ENCODE assay signal across 9 cellular contexts in the genomic region with DNA sequence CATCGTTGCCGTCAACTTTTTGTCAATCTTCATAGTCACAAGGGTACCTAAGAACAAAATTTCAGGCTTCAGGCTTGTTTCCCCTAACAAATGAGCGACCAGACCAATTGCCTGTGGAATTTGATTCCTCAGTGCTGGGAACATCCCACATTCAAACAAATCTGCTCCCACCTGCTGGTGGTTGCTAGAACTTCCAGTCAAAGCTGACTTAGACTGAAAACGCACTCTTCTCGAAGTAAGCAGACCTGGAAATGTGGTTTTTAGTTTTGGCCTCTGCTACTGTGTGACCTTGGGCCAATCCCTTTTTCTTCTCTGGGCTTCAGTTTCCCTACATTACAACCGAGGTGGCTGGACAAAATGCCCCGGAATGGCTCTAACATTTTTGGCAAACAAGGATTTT. TPM values are rescaled to one million over a fixed set of nuclear protein-coding genes. Genes with fewer than 3 reads are reported as not detected.
DNase-seq lines count a peak whose midpoint lies in the region; TF ChIP-seq lines count a peak whose summit lies in the region.
"Had no signal": no experiment of that assay in that cellular context is flagged by ENCODE, and none has a peak within 500 bp of the region (broad histone marks: within the 10 kb centered on the region; RNA-seq: fewer than 3 reads in every experiment).

No MANE protein-coding gene starts in this region.

- no peak overlapping the region for H3K23ac ChIP-seq in mesenchymal stem cell (ENCODE audit: low read length in 2 of 2)

- no peak overlapping the region for H2BK120ac ChIP-seq in mesenchymal stem cell (ENCODE audit: low read depth, low read length)

- peaks cover 32% of the 10 kb centered on the region for H3K27me3 Mint-ChIP-seq in activated CD4-positive, alpha-beta T cell treated with anti-CD3 and anti-CD28 coated beads, Interleukin-2, amount 10 ng/mL, durations not matched to agents 7 days and 5 days

- in situ Hi-C loops in Caki2 (cut with HindIII; ENCODE audit: low pct_unique_long_range_greater_than_20kb, low sequenced_read_pairs) (no loop called here), T47D (cut with HindIII; ENCODE audit: low pct_unique_long_range_greater_than_20kb, low sequenced_read_pairs) (no loop called here)

- H3K36me3 Mint-ChIP-seq in activated CD4-positive, alpha-beta T cell treated with anti-CD3 and anti-CD28 coated beads, Interleukin-2, amount 10 ng/mL, durations not matched to agents 7 days and 5 days (ENCODE audit: low read depth): no peaks in the 10 kb centered on the region
- H3K36me3 Mint-ChIP-seq: IgD-negative memory B cell had no signal

- H3K79me1 ChIP-seq in mesenchymal stem cell (replicated peaks; ENCODE audit: low read length, poor library complexity, severe bottlenecking): no peaks in the 10 kb centered on the region

- H3K18ac ChIP-seq in mesenchymal stem cell (ENCODE audit: low read depth in 1 of 2, low read length in 2 of 2): no peak overlapping the region

- no peak overlapping the region for H3K9ac ChIP-seq in mesenchymal stem cell (ENCODE audit: low read length)

- H3K4me2 ChIP-seq in mesenchymal stem cell (ENCODE audit: low read length, poor library complexity, severe bottlenecking): no peak overlapping the region

- H3K9me3 Mint-ChIP-seq in activated CD4-positive, alpha-beta T cell treated with anti-CD3 and anti-CD28 coated beads, Interleukin-2, amount 10 ng/mL, durations not matched to agents 7 days and 5 days: no peaks in the 10 kb centered on the region
- H3K9me3 Mint-ChIP-seq: IgD-negative memory B cell had no signal

- H3K4me1 ChIP-seq in mesenchymal stem cell (ENCODE audit: control insufficient read depth, insufficient read depth, low read depth, low read length): no peaks in the 10 kb centered on the region

- no peak overlapping the region for H4K8ac ChIP-seq in mesenchymal stem cell (ENCODE audit: low read length)

- no peak overlapping the region for H3K4me3 Mint-ChIP-seq in activated CD4-positive, alpha-beta T cell treated with anti-CD3 and anti-CD28 coated beads, Interleukin-2, amount 10 ng/mL, durations not matched to agents 7 days and 5 days
- H3K4me3 Mint-ChIP-seq: IgD-negative memory B cell had no signal

- no peak overlapping the region for H2AFZ ChIP-seq in mesenchymal stem cell (ENCODE audit: low read depth, low read length)

- H2BK15ac ChIP-seq in mesenchymal stem cell (ENCODE audit: low read depth, poor library complexity, severe bottlenecking): no peak overlapping the region

- 9% methylated on average over 7 of the region's 7 CpGs for WGBS in mesenchymal stem cell

- no peak overlapping the region for H3K27ac Mint-ChIP-seq in activated CD4-positive, alpha-beta T cell treated with anti-CD3 and anti-CD28 coated beads, Interleukin-2, amount 10 ng/mL, durations not matched to agents 7 days and 5 days

- no peak overlapping the region for H2AK5ac ChIP-seq in mesenchymal stem cell (ENCODE audit: low read length, severe bottlenecking)

- peak; percentile 44 for TF ChIP-seq CTCF in GM20000 (IDR thresholded peaks at IDR 0.05; ENCODE audit: extremely low read depth, missing control alignments)

- no peaks in the 10 kb centered on the region for H3K4me1 Mint-ChIP-seq in activated CD4-positive, alpha-beta T cell treated with anti-CD3 and anti-CD28 coated beads, Interleukin-2, amount 10 ng/mL, durations not matched to agents 7 days and 5 days

- CTCF ChIA-PET in activated CD4-positive, alpha-beta T cell treated with anti-CD3 and anti-CD28 coated beads, Interleukin-2, amount 10 ng/mL, durations not matched to agents 7 days and 5 days (lab: Charles Lee): no interaction called here

- no peak overlapping the region for H2BK12ac ChIP-seq in mesenchymal stem cell (ENCODE audit: low read length in 2 of 2)

- peaks cover 20 to 71% of the 10 kb centered on the region in 2 experiments for H3K27me3 ChIP-seq in mesenchymal stem cell (ENCODE audit: control insufficient read depth in 1 of 2, insufficient read depth in 1 of 2, low read length in 2 of 2)

- no peak overlapping the region for H3K14ac ChIP-seq in mesenchymal stem cell (ENCODE audit: low read length in 2 of 2)

- H2BK5ac ChIP-seq in mesenchymal stem cell (ENCODE audit: low read depth, low read length, poor library complexity, severe bottlenecking): no peak overlapping the region

- no peak overlapping the region for H4K91ac ChIP-seq in mesenchymal stem cell (ENCODE audit: low read length)

- POLR2A ChIA-PET in activated CD4-positive, alpha-beta T cell treated with anti-CD3 and anti-CD28 coated beads, Interleukin-2, amount 10 ng/mL, durations not matched to agents 7 days and 5 days (lab: Charles Lee): no interaction called here

- H3K27ac ChIP-seq in mesenchymal stem cell (ENCODE audit: low read length, poor library complexity, severe bottlenecking): no peak overlapping the region

- H3K36me3 ChIP-seq in mesenchymal stem cell (ENCODE audit: control insufficient read depth in 1 of 2, insufficient read depth in 2 of 2, low read depth in 1 of 2, low read length in 2 of 2): no peaks in the 10 kb centered on the region

- no peak overlapping the region for H3K4ac ChIP-seq in mesenchymal stem cell (ENCODE audit: low read depth in 1 of 2, low read length in 2 of 2)

- no peaks in the 10 kb centered on the region for H3K9me3 ChIP-seq in mesenchymal stem cell (ENCODE audit: control insufficient read depth, low read length)

- DNase-seq in Caki2 (ENCODE audit: low read depth) (peak; percentile 35), GM20000 (ENCODE audit: low spot score) (no peak), NCI-H226 (peak; percentile 3), T47D (ENCODE audit: low read depth in 1 of 2, low spot score in 1 of 2) (peak; percentile 9 to 59), mesenchymal stem cell (peak; percentile 12)
- no peak for DNase-seq in stimulated activated CD4-positive, alpha-beta T cell treated with anti-CD3 and anti-CD28 coated beads, Interleukin-4, amount 100 ng/mL, for 4 hours
- DNase-seq in stimulated activated CD4-positive, alpha-beta T cell treated with anti-CD3 and anti-CD28 coated beads, Interleukin-4, amount 100 ng/mL, for 24 hours: no peak
- no peak for DNase-seq in activated CD4-positive, alpha-beta T cell treated with anti-CD3 and anti-CD28 coated beads, Interleukin-2, amount 10 ng/mL, durations not matched to agents 7 days and 5 days

- H3K4me3 ChIP-seq in mesenchymal stem cell (ENCODE audit: insufficient read depth in 1 of 2, low read depth in 1 of 2, low read length in 2 of 2): no peak overlapping the region

RNA-seq across cellular contexts. Expression of a gene that starts 1.8 kb away (rescaled TPM):
- 0.30 and 0.81 TPM in 2 replicates for total RNA-seq in Caki2 (2014; rRNA removed; shearing (Covaris generic); ENCODE audit: low replicate concordance)
- not detected for polyA plus RNA-seq in mesenchymal stem cell (2013, experiment 1 of 2)
- not detected for polyA plus RNA-seq in mesenchymal stem cell (2013, experiment 2 of 2)
- not detected for total RNA-seq in activated CD4-positive, alpha-beta T cell treated with anti-CD3 and anti-CD28 coated beads, Interleukin-2, amount 10 ng/mL, durations not matched to agents 7 days and 5 days
- polyA plus RNA-seq: IgD-negative memory B cell had no signal

Comparison
In these comparisons a context has a peak if more than half of its experiments do, and no peak if none do; other contexts are left out.
1. DNase-seq: peak in Caki2 (single experiment), NCI-H226 (single experiment), T47D (2 of 2) and mesenchymal stem cell (single experiment); none in GM20000 (single experiment), stimulated activated CD4-positive, alpha-beta T cell treated with anti-CD3 and anti-CD28 coated beads, Interleukin-4, amount 100 ng/mL, for 4 hours (0 of 2), stimulated activated CD4-positive, alpha-beta T cell treated with anti-CD3 and anti-CD28 coated beads, Interleukin-4, amount 100 ng/mL, for 24 hours (single experiment) and activated CD4-positive, alpha-beta T cell treated with anti-CD3 and anti-CD28 coated beads, Interleukin-2, amount 10 ng/mL, durations not matched to agents 7 days and 5 days (single experiment).